21 cellular contexts compared by ENCODE assay signal in the genomic region with DNA sequence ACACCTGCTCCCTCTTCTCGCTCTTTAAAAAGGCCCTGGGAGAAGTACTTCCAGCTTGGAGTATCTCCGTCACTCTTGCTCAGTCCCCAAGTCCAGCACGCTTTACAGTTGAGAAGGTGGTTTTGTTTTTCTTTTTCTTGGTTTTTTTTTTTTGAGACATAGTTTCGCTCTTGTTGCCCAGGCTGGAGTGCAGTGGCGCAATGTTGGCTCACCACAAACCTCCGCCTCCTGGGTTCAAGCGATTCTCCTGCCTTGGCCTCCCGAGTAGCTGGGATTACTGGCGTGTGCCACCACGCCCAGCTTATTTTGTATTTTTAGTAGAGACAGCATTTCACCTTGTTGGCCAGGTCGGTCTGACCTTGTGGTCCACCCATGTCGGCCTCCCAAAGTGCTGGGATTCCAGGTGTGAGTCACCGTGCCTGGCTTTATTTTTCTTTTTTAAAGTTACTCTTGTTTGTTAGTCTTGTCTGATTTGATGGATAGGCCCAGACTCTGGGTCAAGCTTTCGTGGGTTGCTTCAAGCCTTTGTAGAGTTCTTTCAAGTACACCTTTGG. TPM values are rescaled to one million over a fixed set of nuclear protein-coding genes. Genes with fewer than 3 reads are reported as not detected.
"Had no signal": no experiment of that assay in that cellular context is flagged by ENCODE, and none has a peak within 500 bp of the region (broad histone marks: within the 10 kb centered on the region; RNA-seq: fewer than 3 reads in every experiment).

No MANE protein-coding gene starts in this region.

- H3K36me3 Mint-ChIP-seq: activated naive CD8-positive, alpha-beta T cell treated with anti-CD3 and anti-CD28 coated beads, Interleukin-2, amount 10 ng/mL, durations not matched to agents 7 days and 5 days; immature natural killer cell had no signal

- H3K27me3 ChIP-seq: brain microvascular endothelial cell, ovary had no signal

- H3K4me3 Mint-ChIP-seq: activated CD4-positive, alpha-beta T cell treated with anti-CD3 and anti-CD28 coated beads, Interleukin-2, amount 10 ng/mL, durations not matched to agents 24 days and 14 days; activated CD8-positive, alpha-beta T cell treated with anti-CD3 and anti-CD28 coated beads, Interleukin-2, amount 10 ng/mL, durations not matched to agents 7 days and 5 days; activated naive CD8-positive, alpha-beta T cell treated with anti-CD3 and anti-CD28 coated beads, Interleukin-2, amount 10 ng/mL, durations not matched to agents 7 days and 5 days; activated T-cell treated with anti-CD3 and anti-CD28 coated beads, Interleukin-2, amount 50 U/mL, for 72 hours; neural crest cell; T-helper 2 cell treated with Interferon-gamma antibody and Interleukin-4, amounts not matched to agents 5 μg/mL and 100 μg/mL, for 36 hours had no signal

- H3K27ac ChIP-seq: brain microvascular endothelial cell, gastrocnemius medialis, heart left ventricle, ovary had no signal

- H3K9me3 Mint-ChIP-seq: activated CD4-positive, alpha-beta T cell treated with anti-CD3 and anti-CD28 coated beads, Interleukin-2, amount 10 ng/mL, durations not matched to agents 24 days and 14 days; activated naive CD8-positive, alpha-beta T cell treated with anti-CD3 and anti-CD28 coated beads, Interleukin-2, amount 10 ng/mL, durations not matched to agents 7 days and 5 days; activated T-cell treated with anti-CD3 and anti-CD28 coated beads, Interleukin-2, amount 50 U/mL, for 72 hours; immature natural killer cell; neural crest cell; T-helper 2 cell treated with Interferon-gamma antibody and Interleukin-4, amounts not matched to agents 5 μg/mL and 100 μg/mL, for 36 hours had no signal

- H3K4me1 ChIP-seq: gastrocnemius medialis had no signal

- H3K9me3 ChIP-seq: gastrocnemius medialis, heart left ventricle, ovary had no signal

- H3K27ac Mint-ChIP-seq: activated CD4-positive, alpha-beta T cell treated with anti-CD3 and anti-CD28 coated beads, Interleukin-2, amount 10 ng/mL, durations not matched to agents 24 days and 14 days; activated CD8-positive, alpha-beta T cell treated with anti-CD3 and anti-CD28 coated beads, Interleukin-2, amount 10 ng/mL, durations not matched to agents 7 days and 5 days; activated naive CD8-positive, alpha-beta T cell treated with anti-CD3 and anti-CD28 coated beads, Interleukin-2, amount 10 ng/mL, durations not matched to agents 7 days and 5 days; activated T-cell treated with anti-CD3 and anti-CD28 coated beads, Interleukin-2, amount 50 U/mL, for 72 hours; immature natural killer cell; T-helper 2 cell treated with Interferon-gamma antibody and Interleukin-4, amounts not matched to agents 5 μg/mL and 100 μg/mL, for 36 hours had no signal

- H3K4me1 Mint-ChIP-seq: activated CD4-positive, alpha-beta T cell treated with anti-CD3 and anti-CD28 coated beads, Interleukin-2, amount 10 ng/mL, durations not matched to agents 24 days and 14 days; immature natural killer cell; neural crest cell had no signal

- ATAC-seq: activated CD8-positive, alpha-beta T cell treated with anti-CD3 and anti-CD28 coated beads, Interleukin-2, amount 10 ng/mL, durations not matched to agents 7 days and 5 days; activated T-cell treated with anti-CD3 and anti-CD28 coated beads, Interleukin-2, amount 50 U/mL, for 72 hours; gastrocnemius medialis; heart left ventricle had no signal

- H3K4me3 ChIP-seq: gastrocnemius medialis, heart left ventricle, ovary had no signal

- DNase-seq: activated CD4-positive, alpha-beta T cell treated with anti-CD3 and anti-CD28 coated beads, Interleukin-2, amount 10 ng/mL, durations not matched to agents 24 days and 14 days; activated CD4-positive, CD25-positive, alpha-beta regulatory T cell; activated CD8-positive, alpha-beta memory T cell treated with anti-CD3 and anti-CD28 coated beads, Interleukin-2, amount 50 U/mL, for 48 hours; activated CD8-positive, alpha-beta T cell treated with anti-CD3 and anti-CD28 coated beads, Interleukin-2, amount 10 ng/mL, durations not matched to agents 7 days and 5 days; activated gamma-delta T cell treated with Interleukin-2 at 50 U/mL for 16 hours; activated naive CD8-positive, alpha-beta T cell treated with anti-CD3 and anti-CD28 coated beads, Interleukin-2, amount 10 ng/mL, durations not matched to agents 7 days and 5 days; activated T-cell treated with anti-CD3 and anti-CD28 coated beads, Interleukin-2, amount 50 U/mL, for 72 hours; brain microvascular endothelial cell; cerebellar nuclear complex; gastrocnemius medialis; heart left ventricle; immature natural killer cell; ovary; stimulated activated CD4-positive, alpha-beta T cell treated with anti-CD3 and anti-CD28 coated beads, Interleukin-1b, Interleukin-23, amount 100 ng/mL, for 48 hours had no signal

- H3K36me3 ChIP-seq: brain microvascular endothelial cell, gastrocnemius medialis, ovary had no signal

RNA-seq across cellular contexts. Expression of gene TDRD9, which starts 1.9 kb away (rescaled TPM):
- total RNA-seq: neural crest cell had no signal

RNA-seq across cellular contexts. Expression of gene RD3L, which starts 12.2 kb away (rescaled TPM):
- total RNA-seq: activated CD4-positive, alpha-beta T cell treated with anti-CD3 and anti-CD28 coated beads, Interleukin-2, amount 10 ng/mL, durations not matched to agents 24 days and 14 days; activated CD8-positive, alpha-beta T cell treated with anti-CD3 and anti-CD28 coated beads, Interleukin-2, amount 10 ng/mL, durations not matched to agents 7 days and 5 days; activated naive CD8-positive, alpha-beta T cell treated with anti-CD3 and anti-CD28 coated beads, Interleukin-2, amount 10 ng/mL, durations not matched to agents 7 days and 5 days; activated T-cell treated with anti-CD3 and anti-CD28 coated beads, Interleukin-2, amount 50 U/mL, for 72 hours; epithelial cell of proximal tubule; gastrocnemius medialis; lower leg skin; neural crest cell; ovary; pulmonary artery endothelial cell; urinary bladder had no signal
- polyA plus RNA-seq: immature natural killer cell, ovary, thymus had no signal
